ENCODE assay signal across 8 cellular contexts in the genomic region with DNA sequence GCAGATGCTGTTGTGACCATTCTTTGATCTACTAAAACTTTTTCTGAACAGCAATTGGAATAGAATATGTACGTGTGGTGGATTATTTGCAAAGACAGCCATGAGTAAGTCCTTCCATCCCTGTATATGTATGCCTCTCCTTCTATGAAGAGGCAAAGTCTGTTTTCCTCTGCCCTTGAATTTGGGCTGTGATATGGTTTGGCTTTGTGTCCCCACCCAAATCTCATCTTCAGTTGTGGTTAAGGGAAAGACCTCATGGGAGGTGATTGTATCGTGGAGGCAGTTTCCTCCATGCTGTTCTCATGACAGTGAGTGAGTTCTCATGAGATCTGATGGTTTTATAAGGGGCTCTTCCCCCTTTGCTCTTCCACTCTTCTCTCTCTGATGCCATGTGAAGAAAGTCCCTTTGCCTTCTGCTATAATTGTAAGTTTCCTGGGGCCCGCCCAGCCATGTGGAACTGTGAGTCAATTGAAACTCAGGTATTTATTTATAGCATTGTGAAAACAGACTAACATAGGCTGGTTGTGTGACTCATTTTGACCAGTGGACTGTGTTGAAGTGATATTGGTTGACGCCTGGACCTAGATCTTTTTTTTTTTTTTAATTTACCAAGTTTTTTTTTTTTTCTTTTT.
A peak's percentile ranks its signal among the peaks of the same experiment; 100 is the strongest.
DNase-seq lines count a peak whose midpoint lies in the region; ATAC-seq and TF ChIP-seq lines count a peak whose summit lies in the region.

No MANE protein-coding gene starts in this region.

- H2AFZ ChIP-seq in neural progenitor cell (replicated peaks): no peak overlapping the region

- H3K4me1 Mint-ChIP-seq in naive thymus-derived CD4-positive, alpha-beta T cell: peaks cover 6 to 28% (median 18%) of the 10 kb centered on the region in 7 donors
- H3K4me1 Mint-ChIP-seq in neural progenitor cell: no peaks in the 10 kb centered on the region

- H3K9ac ChIP-seq in neural progenitor cell: no peak overlapping the region

- peak overlapping the region in 6 of 10 donors; percentile 1 to 56 (median 30) for H3K4me3 Mint-ChIP-seq in naive thymus-derived CD4-positive, alpha-beta T cell
- H3K4me3 Mint-ChIP-seq in neural progenitor cell: no peak overlapping the region

- no peaks in the 10 kb centered on the region for H3K9me3 ChIP-seq in naive thymus-derived CD4-positive, alpha-beta T cell (ENCODE audit: control insufficient read depth in 2 of 3, low read length in 3 of 3)
- H3K9me3 ChIP-seq in neural progenitor cell (ENCODE audit: low read depth): no peaks in the 10 kb centered on the region

- ATAC-seq in GM19351 (IDR thresholded peaks at IDR 0.05; ENCODE audit: unreplicated experiment): peak; percentile 91
- ATAC-seq in HG03095 (IDR thresholded peaks at IDR 0.05; ENCODE audit: unreplicated experiment): peak; percentile 92
- no peak for ATAC-seq in naive thymus-derived CD4-positive, alpha-beta T cell

- no peaks in the 10 kb centered on the region for H3K79me2 ChIP-seq in neural progenitor cell (ENCODE audit: low read depth)

- intact Hi-C loops in naive thymus-derived CD4-positive, alpha-beta T cell (cut with micrococcal nuclease): no loop called here

- H3K27me3 ChIP-seq in naive thymus-derived CD4-positive, alpha-beta T cell (ENCODE audit: control insufficient read depth in 2 of 2, insufficient read depth in 2 of 2, low read length in 2 of 2): no peaks in the 10 kb centered on the region
- no peaks in the 10 kb centered on the region for H3K27me3 ChIP-seq in neural progenitor cell

- peaks cover 0 to 13% (median 7%) of the 10 kb centered on the region in 5 donors for H3K36me3 Mint-ChIP-seq in naive thymus-derived CD4-positive, alpha-beta T cell
- no peaks in the 10 kb centered on the region for H3K36me3 Mint-ChIP-seq in neural progenitor cell

- no peak for TF ChIP-seq CTCF in neural progenitor cell (IDR thresholded peaks at IDR 0.05)

- H3K27ac ChIP-seq in naive thymus-derived CD4-positive, alpha-beta T cell (ENCODE audit: low read depth, low read length): no peak overlapping the region
- H3K27ac ChIP-seq in neural progenitor cell: no peak overlapping the region

- POLR2A ChIA-PET in naive thymus-derived CD4-positive, alpha-beta T cell (lab: Charles Lee): interaction anchor here (0.7 kb wide), 1 partner anchor 9 kb away, joined by 3 read pairs; no protein-coding TSS in a partner anchor

- CTCF ChIA-PET in naive thymus-derived CD4-positive, alpha-beta T cell (lab: Charles Lee): interaction anchor here (1.0 kb wide), 1 partner anchor 9 kb away, joined by 3 read pairs; no protein-coding TSS in a partner anchor

- H4K20me1 ChIP-seq in neural progenitor cell (ENCODE audit: low read depth): no peaks in the 10 kb centered on the region

- no peaks in the 10 kb centered on the region for H3K36me3 ChIP-seq in naive thymus-derived CD4-positive, alpha-beta T cell (ENCODE audit: control insufficient read depth in 2 of 3, insufficient read depth in 3 of 3, low read length in 3 of 3)
- no peaks in the 10 kb centered on the region for H3K36me3 ChIP-seq in neural progenitor cell

- peaks cover 1 to 19% (median 7%) of the 10 kb centered on the region in 11 donors for H3K9me3 Mint-ChIP-seq in naive thymus-derived CD4-positive, alpha-beta T cell
- no peaks in the 10 kb centered on the region for H3K9me3 Mint-ChIP-seq in neural progenitor cell

- no peaks in the 10 kb centered on the region for H3K27me3 Mint-ChIP-seq in naive thymus-derived CD4-positive, alpha-beta T cell
- H3K27me3 Mint-ChIP-seq in neural progenitor cell (ENCODE audit: insufficient read depth, low read depth): peaks cover 3% of the 10 kb centered on the region

- no peak overlapping the region for H3K4me3 ChIP-seq in naive thymus-derived CD4-positive, alpha-beta T cell (ENCODE audit: low read length)
- H3K4me3 ChIP-seq in neural progenitor cell: no peak overlapping the region

- DNase-seq in activated CD8-positive, alpha-beta memory T cell treated with anti-CD3 and anti-CD28 coated beads for 24 hours: peak; percentile 78
- DNase-seq in naive thymus-derived CD4-positive, alpha-beta T cell: peak in 3 of 9 donors; percentile 4 to 56 (median 9)
- DNase-seq in NCI-H1694 treated with DMSO at 0.1 percent for 48 hours (lab: John Stamatoyannopoulos, UW) (no peak), cortex of kidney (lab: John Stamatoyannopoulos, UW) (no peak), neural progenitor cell (ENCODE audit: low spot score) (no peak), cerebellar nuclear complex (lab: John Stamatoyannopoulos, UW) (no peak)

- peaks cover 0 to 4% of the 10 kb centered on the region in 2 donors for H3K4me1 ChIP-seq in naive thymus-derived CD4-positive, alpha-beta T cell (ENCODE audit: control insufficient read depth in 2 of 2, insufficient read depth in 2 of 2, low read length in 2 of 2)
- no peaks in the 10 kb centered on the region for H3K4me1 ChIP-seq in neural progenitor cell

- H3K27ac Mint-ChIP-seq in naive thymus-derived CD4-positive, alpha-beta T cell: peak overlapping the region; percentile 5 to 81 (median 57)
- H3K27ac Mint-ChIP-seq in neural progenitor cell: no peak overlapping the region

- no peak overlapping the region for H3K4me2 ChIP-seq in neural progenitor cell

- no peaks in the 10 kb centered on the region for H3F3A ChIP-seq in neural progenitor cell (ENCODE audit: low read depth)
